In genomic region chr9:120659209-120659608, GRCh38 we compare ENCODE assay signal across 28 cellular contexts.
"Had no signal": no experiment of that assay in that cellular context is flagged by ENCODE, and none has a peak within 500 bp of the region (broad histone marks: within the 10 kb centered on the region; RNA-seq: fewer than 3 reads in every experiment).

No MANE protein-coding gene starts in this region.

- H3K4me3 ChIP-seq: ascending aorta, body of pancreas, coronary artery, SJSA1 had no signal

- ATAC-seq: activated CD4-positive, CD25-positive, alpha-beta regulatory T cell treated with anti-CD3 and anti-CD28 coated beads, Interleukin-2, amount 50 U/mL, for 24 hours; activated CD8-positive, alpha-beta memory T cell treated with anti-CD3 and anti-CD28 coated beads, Interleukin-2, amount 10 ng/mL, durations not matched to agents 7 days and 5 days; body of pancreas; T-cell had no signal

- H3K27me3 ChIP-seq: ascending aorta, body of pancreas, SJSA1 had no signal

- DNase-seq: activated CD4-positive, alpha-beta T cell treated with anti-CD3 and anti-CD28 coated beads for 48 hours; activated CD4-positive, alpha-beta T cell treated with anti-CD3 and anti-CD28 coated beads, Interleukin-2, amount 50 U/mL, for 48 hours; activated CD8-positive, alpha-beta memory T cell treated with anti-CD3 and anti-CD28 coated beads, Interleukin-2, amount 10 ng/mL, durations not matched to agents 7 days and 5 days; activated effector memory CD4-positive, alpha-beta T cell treated with Interleukin-2 at 50 U/mL for 16 hours; activated naive CD4-positive, alpha-beta T cell; activated T-cell treated with anti-CD3 and anti-CD28 coated beads, Interleukin-2, amount 50 U/mL, for 24 hours; amniotic stem cell; body of pancreas; central memory CD4-positive, alpha-beta T cell; Kasumi-1; KBM-7; NCI-H1092; NCI-H1436; NCI-H1694 treated with DMSO at 0.1 percent for 48 hours; NCI-H2081; NCI-H510A treated with DMSO at 0.1 percent for 48 hours; NCI-H69; NK-92 treated with Interleukin-12 subunit alpha and Interleukin-12 subunit beta, amount 100 ng/mL, for 24 hours; SHP77; T-cell had no signal

- H3K4me1 ChIP-seq: ascending aorta, SJSA1 had no signal

- H3K27ac ChIP-seq: ascending aorta, body of pancreas, coronary artery, SJSA1 had no signal

- H3K36me3 Mint-ChIP-seq: activated CD8-positive, alpha-beta memory T cell treated with anti-CD3 and anti-CD28 coated beads, Interleukin-2, amount 10 ng/mL, durations not matched to agents 7 days and 5 days had no signal

- H3K36me3 ChIP-seq: ascending aorta, SJSA1 had no signal

- H3K27ac Mint-ChIP-seq: activated CD8-positive, alpha-beta memory T cell treated with anti-CD3 and anti-CD28 coated beads, Interleukin-2, amount 10 ng/mL, durations not matched to agents 7 days and 5 days; activated naive CD4-positive, alpha-beta T cell treated with anti-CD3 and anti-CD28 coated beads, Interleukin-2, amount 50 U/mL, for 24 hours; activated T-cell treated with anti-CD3 and anti-CD28 coated beads, Interleukin-2, amount 50 U/mL, for 24 hours; activated T-helper 1 cell treated with anti-CD3 and anti-CD28 coated beads, Interleukin-12 subunit alpha, Interleukin-12 subunit beta, Interleukin-2, Interleukin-4 antibody, amounts not matched to agents 30 ng/mL and 10 ng/mL and 1 ng/mL, durations not matched to agents 14 hours and 24 hours and 36 hours; T-cell had no signal

- H3K9me3 Mint-ChIP-seq: activated naive CD4-positive, alpha-beta T cell treated with anti-CD3 and anti-CD28 coated beads, Interleukin-2, amount 50 U/mL, for 24 hours; activated T-cell treated with anti-CD3 and anti-CD28 coated beads, Interleukin-2, amount 50 U/mL, for 24 hours; activated T-helper 1 cell treated with anti-CD3 and anti-CD28 coated beads, Interleukin-12 subunit alpha, Interleukin-12 subunit beta, Interleukin-2, Interleukin-4 antibody, amounts not matched to agents 30 ng/mL and 10 ng/mL and 1 ng/mL, durations not matched to agents 14 hours and 24 hours and 36 hours; T-cell had no signal

- FAIRE-seq: bronchial epithelial cell, RCC 7860 had no signal

- H3K27me3 Mint-ChIP-seq: activated CD8-positive, alpha-beta memory T cell treated with anti-CD3 and anti-CD28 coated beads, Interleukin-2, amount 10 ng/mL, durations not matched to agents 7 days and 5 days; activated naive CD4-positive, alpha-beta T cell treated with anti-CD3 and anti-CD28 coated beads, Interleukin-2, amount 50 U/mL, for 24 hours; activated T-cell treated with anti-CD3 and anti-CD28 coated beads, Interleukin-2, amount 50 U/mL, for 24 hours; T-cell had no signal

- H3K4me3 Mint-ChIP-seq: activated CD8-positive, alpha-beta memory T cell treated with anti-CD3 and anti-CD28 coated beads, Interleukin-2, amount 10 ng/mL, durations not matched to agents 7 days and 5 days; activated naive CD4-positive, alpha-beta T cell treated with anti-CD3 and anti-CD28 coated beads, Interleukin-2, amount 50 U/mL, for 24 hours; activated T-cell treated with anti-CD3 and anti-CD28 coated beads, Interleukin-2, amount 50 U/mL, for 24 hours; activated T-helper 1 cell treated with anti-CD3 and anti-CD28 coated beads, Interleukin-12 subunit alpha, Interleukin-12 subunit beta, Interleukin-2, Interleukin-4 antibody, amounts not matched to agents 30 ng/mL and 10 ng/mL and 1 ng/mL, durations not matched to agents 14 hours and 24 hours and 36 hours; T-cell had no signal

- H3K9me3 ChIP-seq: ascending aorta, body of pancreas, SJSA1 had no signal
